In the genomic region with DNA sequence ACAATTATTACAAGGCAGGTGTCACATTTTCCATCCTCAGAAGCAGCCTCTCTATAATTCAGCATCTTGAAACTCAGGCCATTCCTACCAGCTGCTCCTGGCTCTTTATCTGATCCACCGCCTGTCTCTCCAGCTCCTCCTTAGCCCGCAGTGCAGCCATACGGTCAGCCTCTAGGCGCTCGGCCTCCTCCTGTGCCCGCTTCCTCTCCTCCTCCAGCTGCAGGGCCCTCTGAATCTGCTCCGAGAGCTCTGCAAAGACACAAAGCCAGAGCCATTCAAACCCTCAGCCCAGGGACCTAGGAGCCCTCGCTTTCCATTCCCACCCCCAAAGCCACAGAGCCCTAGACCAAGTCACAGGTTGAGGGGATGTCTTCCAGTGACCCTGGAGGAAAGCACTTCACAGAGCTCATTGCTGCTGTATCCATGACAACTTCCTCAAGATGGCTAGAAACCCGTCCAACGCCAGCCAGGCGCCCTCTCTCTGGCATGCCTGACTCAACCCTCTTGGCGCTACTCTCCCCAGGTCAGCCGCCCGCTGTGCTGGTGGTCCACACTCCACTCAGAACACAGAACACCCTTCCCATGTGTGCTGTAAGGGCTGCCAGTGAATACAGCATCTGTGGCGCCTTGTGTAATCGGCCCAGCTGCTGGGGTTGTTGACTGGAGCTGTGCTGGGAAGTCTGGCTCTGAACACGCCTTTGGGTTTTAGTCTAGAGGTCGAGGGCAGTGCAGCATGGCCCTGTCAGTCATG, we compare ENCODE assay signal across 9 cellular contexts. TPM values are rescaled to one million over a fixed set of nuclear protein-coding genes. Genes with fewer than 3 reads are reported as not detected.
DNase-seq lines count a peak whose midpoint lies in the region; ATAC-seq and TF ChIP-seq lines count a peak whose summit lies in the region.
"Had no signal": no experiment of that assay in that cellular context is flagged by ENCODE, and none has a peak within 500 bp of the region (broad histone marks: within the 10 kb centered on the region; RNA-seq: fewer than 3 reads in every experiment).

No MANE protein-coding gene starts in this region.

- H3K27me3 ChIP-seq in heart right ventricle: no peaks in the 10 kb centered on the region

- WGBS in heart right ventricle, 2 donors: 75 to 77% methylated on average over 18 of the region's 18 CpGs

- CTCF ChIA-PET in activated B cell treated with CpG ODN at 0.5 μM for 24 hours (lab: Charles Lee): interaction anchor here (0.7 to 1.2 kb wide), 2 partner anchors 43 to 66 kb away, joined by 3 read pairs; no protein-coding TSS in a partner anchor

- peaks cover 12 to 56% (median 44%) of the 10 kb centered on the region in 9 donors for H3K4me1 ChIP-seq in heart right ventricle

- TF ChIP-seq CTCF in activated B cell treated with CpG ODN at 0.5 μM for 24 hours (IDR thresholded peaks at IDR 0.05) (no peak), heart right ventricle (IDR thresholded peaks at IDR 0.05) (no peak)

- H3K9me3 Mint-ChIP-seq in T-helper 2 cell treated with Interferon-gamma antibody and Interleukin-4, amounts not matched to agents 5 μg/mL and 100 μg/mL, for 36 hours: no peaks in the 10 kb centered on the region
- no peaks in the 10 kb centered on the region for H3K9me3 Mint-ChIP-seq in activated B cell treated with CpG ODN at 0.5 μM for 24 hours

- POLR2A ChIA-PET in activated B cell treated with CpG ODN at 0.5 μM for 24 hours (lab: Charles Lee): interaction anchor here (0.9 to 1.4 kb wide), 2 partner anchors 54 to 62 kb away, joined by 5 to 9 read pairs; no protein-coding TSS in a partner anchor

- intact Hi-C loops in activated B cell treated with CpG ODN at 0.5 μM for 24 hours (cut with micrococcal nuclease) (no loop called here), heart right ventricle (cut with DNase I) (loop anchor here in 2 of 10 donors (5.0 kb wide), 1 partner anchor 63 kb away; no protein-coding TSS in a partner anchor)

- peak overlapping the region; percentile 21 for H3K27ac Mint-ChIP-seq in T-helper 2 cell treated with Interferon-gamma antibody and Interleukin-4, amounts not matched to agents 5 μg/mL and 100 μg/mL, for 36 hours
- peak overlapping the region; percentile 46 for H3K27ac Mint-ChIP-seq in activated B cell treated with CpG ODN at 0.5 μM for 24 hours

- no peaks in the 10 kb centered on the region for H3K9me3 ChIP-seq in heart right ventricle
- H3K9me3 ChIP-seq: A549 had no signal

- ATAC-seq in activated B cell treated with CpG ODN at 0.5 μM for 24 hours (ENCODE audit: low read depth) (no peak), heart right ventricle (peak; percentile 44 to 85 (median 62)), HG03196 (IDR thresholded peaks at IDR 0.05; ENCODE audit: unreplicated experiment) (no peak), GM21367 (IDR thresholded peaks at IDR 0.05; ENCODE audit: unreplicated experiment) (no peak)

- peaks cover 21% of the 10 kb centered on the region for H3K4me1 Mint-ChIP-seq in T-helper 2 cell treated with Interferon-gamma antibody and Interleukin-4, amounts not matched to agents 5 μg/mL and 100 μg/mL, for 36 hours (ENCODE audit: low read depth)
- no peaks in the 10 kb centered on the region for H3K4me1 Mint-ChIP-seq in activated B cell treated with CpG ODN at 0.5 μM for 24 hours

- H3K36me3 Mint-ChIP-seq in T-helper 2 cell treated with Interferon-gamma antibody and Interleukin-4, amounts not matched to agents 5 μg/mL and 100 μg/mL, for 36 hours (ENCODE audit: low read depth): peaks cover 90% of the 10 kb centered on the region
- peaks cover 97% of the 10 kb centered on the region for H3K36me3 Mint-ChIP-seq in activated B cell treated with CpG ODN at 0.5 μM for 24 hours (ENCODE audit: low read depth)

- no peak for DNase-seq in T-helper 2 cell treated with Interferon-gamma antibody and Interleukin-4, amounts not matched to agents 5 μg/mL and 100 μg/mL, for 36 hours (ENCODE audit: low spot score)
- DNase-seq in T-helper 2 cell (no peak), activated B cell treated with CpG ODN at 0.5 μM for 24 hours (no peak), heart right ventricle (peak; percentile 41 to 52), smooth muscle cell of the brain vasculature (ENCODE audit: low read depth, low spot score) (peak; percentile 58), KBM-7 (no peak)

- peak overlapping the region; percentile 45 to 77 (median 65) for H3K27ac ChIP-seq in heart right ventricle
- H3K27ac ChIP-seq: A549 had no signal

- in situ Hi-C loops in KBM-7 (cut with MboI; ENCODE audit: low pct_unique_long_range_greater_than_20kb, low sequenced_read_pairs): no loop called here

- H3K36me3 ChIP-seq in heart right ventricle: peaks cover 0 to 99% (median 73%) of the 10 kb centered on the region in 9 donors

- no peak overlapping the region for H3K4me3 Mint-ChIP-seq in T-helper 2 cell treated with Interferon-gamma antibody and Interleukin-4, amounts not matched to agents 5 μg/mL and 100 μg/mL, for 36 hours
- no peak overlapping the region for H3K4me3 Mint-ChIP-seq in activated B cell treated with CpG ODN at 0.5 μM for 24 hours

- H3K4me3 ChIP-seq in heart right ventricle: no peak overlapping the region
- H3K4me3 ChIP-seq: A549 had no signal

- H3K27me3 Mint-ChIP-seq in T-helper 2 cell treated with Interferon-gamma antibody and Interleukin-4, amounts not matched to agents 5 μg/mL and 100 μg/mL, for 36 hours (ENCODE audit: low read depth): no peaks in the 10 kb centered on the region
- no peaks in the 10 kb centered on the region for H3K27me3 Mint-ChIP-seq in activated B cell treated with CpG ODN at 0.5 μM for 24 hours

RNA-seq across cellular contexts. Expression of gene EZR, which starts 49.3 kb away (rescaled TPM):
- total RNA-seq in activated B cell treated with CpG ODN at 0.5 μM for 24 hours (488 and 489 TPM in 2 replicates), heart right ventricle (100 to 1,000 TPM; 148 to 227 (median 186) TPM)
- polyA plus RNA-seq in heart right ventricle: 100 to 1,000 TPM in 1 of 2 donors, 10 to 100 TPM in 1; 90.3 to 322 TPM

Comparison
In these comparisons a context has a peak if more than half of its experiments do, and no peak if none do; other contexts are left out.
1. DNase-seq: peak in heart right ventricle (2 of 2) and smooth muscle cell of the brain vasculature (single experiment); none in T-helper 2 cell treated with Interferon-gamma antibody and Interleukin-4, amounts not matched to agents 5 μg/mL and 100 μg/mL, for 36 hours (single experiment), T-helper 2 cell (0 of 5), activated B cell treated with CpG ODN at 0.5 μM for 24 hours (single experiment) and KBM-7 (single experiment).
2. ATAC-seq: peak in heart right ventricle (8 of 8); none in activated B cell treated with CpG ODN at 0.5 μM for 24 hours (single experiment), HG03196 (single experiment) and GM21367 (single experiment).